ENCODE assay signal across 8 cellular contexts in the genomic region with DNA sequence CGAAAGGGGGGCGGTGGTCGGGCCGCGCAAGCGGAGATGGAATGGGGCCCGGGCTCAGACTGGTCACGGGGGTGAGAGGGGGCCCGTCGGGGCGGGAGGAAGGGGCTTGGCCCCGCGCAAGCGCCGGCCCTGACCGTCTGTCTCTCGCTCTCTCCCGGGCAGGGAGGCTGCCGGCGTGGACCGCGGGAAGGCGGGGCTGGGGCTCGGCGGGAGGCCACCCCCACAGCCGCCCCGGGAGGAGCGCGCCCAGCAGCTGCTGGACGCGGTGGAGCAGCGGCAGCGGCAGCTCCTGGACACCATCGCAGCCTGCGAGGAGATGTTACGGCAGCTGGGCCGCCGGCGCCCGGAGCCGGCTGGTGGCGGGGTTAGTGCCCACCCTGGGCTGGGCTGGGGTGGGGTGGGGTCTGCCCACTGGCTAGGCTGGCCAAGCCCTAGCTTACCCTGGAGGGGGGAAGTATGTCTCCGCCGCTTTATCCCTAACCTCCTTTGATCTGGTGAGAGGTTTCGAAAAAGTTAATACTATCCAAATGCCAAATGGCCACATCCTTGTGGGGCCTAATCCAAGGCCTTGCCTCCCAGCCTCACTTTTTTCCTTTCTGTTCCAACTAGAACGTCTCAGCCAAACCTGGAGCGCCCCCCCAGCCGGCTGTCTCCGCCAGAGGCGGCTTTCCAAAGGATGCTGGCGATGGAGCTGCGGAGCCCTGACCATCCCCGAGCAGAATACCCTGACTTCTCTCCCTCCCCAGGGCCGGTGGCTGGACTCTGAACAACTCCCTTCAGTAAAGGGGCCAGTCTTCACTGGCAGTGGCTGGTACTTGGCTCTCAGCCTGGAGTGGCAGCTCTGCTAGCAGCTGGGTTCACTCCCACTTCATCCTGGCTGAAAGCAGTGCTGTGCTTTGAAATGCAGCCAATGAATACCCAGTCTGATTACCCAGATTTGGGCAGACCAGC. TPM values are rescaled to one million over a fixed set of nuclear protein-coding genes. Genes with fewer than 3 reads are reported as not detected.
DNase-seq lines count a peak whose midpoint lies in the region; ATAC-seq and TF ChIP-seq lines count a peak whose summit lies in the region.

No MANE protein-coding gene starts in this region.

- TF ChIP-seq CTCF in GM13977 (IDR thresholded peaks at IDR 0.05; ENCODE audit: extremely low read depth, insufficient read depth, missing control alignments): no peak
- no peak for TF ChIP-seq CTCF in epithelial cell of esophagus (IDR thresholded peaks at IDR 0.05; ENCODE audit: insufficient read depth, low read depth, low read length, missing control alignments)

- peak; percentile 5 to 48 for DNase-seq in AML-193 (lab: John Stamatoyannopoulos, UW)
- peak; percentile 88 for DNase-seq in GM13977 (ENCODE audit: low spot score)
- DNase-seq in NCI-H2029 (lab: John Stamatoyannopoulos, UW): peak; percentile 96
- peak; percentile 68 for DNase-seq in activated CD4-positive, CD25-positive, alpha-beta regulatory T cell treated with anti-CD3 and anti-CD28 coated beads, Interleukin-2, amount 50 U/mL, for 72 hours
- DNase-seq in epithelial cell of esophagus (ENCODE audit: low read depth): peak; percentile 77
- peak; percentile 91 for DNase-seq in mesenteric fat pad (ENCODE audit: low spot score)
- peak; percentile 95 for DNase-seq in superior temporal gyrus (ENCODE audit: extremely low spot score)

- peak overlapping the region; percentile 89 for H3K4me3 ChIP-seq in epithelial cell of esophagus (ENCODE audit: low read length)

- peak; percentile 34 for ATAC-seq in HG02884 (IDR thresholded peaks at IDR 0.05; ENCODE audit: unreplicated experiment)

- in situ Hi-C loops in GM13977 (cut with MboI; ENCODE audit: low pct_unique_long_range_greater_than_20kb, low sequenced_read_pairs, unreplicated experiment): no loop called here

RNA-seq across cellular contexts. Expression of a gene that starts 0.6 kb away (rescaled TPM):
- 16.2 TPM for total RNA-seq in mesenteric fat pad

RNA-seq across cellular contexts. Expression of a gene that starts 1.1 kb away (rescaled TPM):
- 44.9 TPM for total RNA-seq in mesenteric fat pad

RNA-seq across cellular contexts. Expression of a gene that starts 15.0 kb away (rescaled TPM):
- total RNA-seq in mesenteric fat pad: 1.5 TPM

RNA-seq across cellular contexts. Expression of a gene that starts 43.7 kb away (rescaled TPM):
- total RNA-seq in mesenteric fat pad: not detected

RNA-seq across cellular contexts. Expression of a gene that starts 50.7 kb away (rescaled TPM):
- 34.1 TPM for total RNA-seq in mesenteric fat pad

Comparison
In these comparisons a context has a peak if more than half of its experiments do, and no peak if none do; other contexts are left out.
1. Peak in every context shown above with its lines: DNase-seq, ATAC-seq and H3K4me3 ChIP-seq.
2. DNase-seq: peak in every context shown above with its lines; median percentile 96 in NCI-H2029; 95 in superior temporal gyrus; 91 in mesenteric fat pad; 88 in GM13977; 77 in epithelial cell of esophagus; 68 in activated CD4-positive, CD25-positive, alpha-beta regulatory T cell treated with anti-CD3 and anti-CD28 coated beads, Interleukin-2, amount 50 U/mL, for 72 hours; 26 in AML-193.